Comparison of ENCODE assay signal across 8 cellular contexts in genomic region chr11:64284048-64284961, GRCh38. TPM values are rescaled to one million over a fixed set of nuclear protein-coding genes. Genes with fewer than 3 reads are reported as not detected.
DNase-seq lines count a peak whose midpoint lies in the region; ATAC-seq, FAIRE-seq and TF ChIP-seq lines count a peak whose summit lies in the region.

BAD (minus strand) TSS chr11:64284665; CDS start chr11:64284368, 297 bp downstream.

- TF ChIP-seq POLR2A in GM19193 (IDR thresholded peaks at IDR 0.05; ENCODE audit: extremely low read depth, insufficient read depth, insufficient read length), result peak; percentile 47

- H3K79me2 ChIP-seq in keratinocyte (ENCODE audit: control insufficient read depth, insufficient read depth, low read length), result peaks cover 11% of the 10 kb centered on the region

- peak within 1 kb of the TSS; percentile 98 for H3K4me2 ChIP-seq in keratinocyte (ENCODE audit: control insufficient read depth, extremely low read depth, insufficient read depth, low read depth, low read length)

- H3K4me1 ChIP-seq in keratinocyte (ENCODE audit: control insufficient read depth, extremely low read depth, insufficient read depth, low read length), result peaks cover 11% of the 10 kb centered on the region

- no peaks in the 10 kb centered on the region for H3K9me3 ChIP-seq in keratinocyte (ENCODE audit: control insufficient read depth, low read depth, low read length)

- peak within 1 kb of the TSS; percentile 72 to 92 (median 91) for H3K4me3 ChIP-seq in keratinocyte (ENCODE audit: control insufficient read depth in 2 of 3, extremely low read depth in 1 of 3, insufficient read depth in 2 of 3, low read depth in 1 of 3, low read length in 3 of 3)

- peak; percentile 55 for FAIRE-seq in keratinocyte (lab: Jason Lieb, UNC)

- H3K9ac ChIP-seq in keratinocyte (ENCODE audit: control insufficient read depth, extremely low read depth, insufficient read depth, low read length), result peak within 1 kb of the TSS; percentile 92

- H3K27ac ChIP-seq in keratinocyte (ENCODE audit: control insufficient read depth, insufficient read depth, low read length), result peak within 1 kb of the TSS; percentile 92

- peaks cover 8 to 10% of the 10 kb centered on the region in 2 experiments for H3K36me3 ChIP-seq in keratinocyte (ENCODE audit: control insufficient read depth in 2 of 2, extremely low read depth in 1 of 2, insufficient read depth in 2 of 2, low read length in 2 of 2)

- H4K20me1 ChIP-seq in keratinocyte (ENCODE audit: control insufficient read depth, extremely low read depth, insufficient read depth, low read length), result no peaks in the 10 kb centered on the region

- H3K9me1 ChIP-seq in keratinocyte (ENCODE audit: control insufficient read depth, extremely low read depth, insufficient read depth, low read length), result no peaks in the 10 kb centered on the region

- dilution Hi-C loops in keratinocyte (cut with MboI; ENCODE audit: extremely low pct_ligation_motif_present, low sequenced_read_pairs), result no loop called here

- no peak for TF ChIP-seq CTCF in keratinocyte (optimal IDR thresholded peaks at IDR 0.05 in 1 of 3, IDR thresholded peaks at IDR 0.05 in 1 of 3, conservative IDR thresholded peaks at IDR 0.05 in 1 of 3; ENCODE audit: extremely low read depth in 1 of 3, insufficient read depth in 2 of 3, low read length in 3 of 3)

- DNase-seq in AML-193 (lab: John Stamatoyannopoulos, UW), result peak; percentile 86
- DNase-seq in NCI-H510A (lab: John Stamatoyannopoulos, UW), result peak; percentile 88
- DNase-seq in activated CD4-positive, alpha-beta T cell treated with anti-CD3 and anti-CD28 coated beads for 1 hour, result peak; percentile 85
- DNase-seq in cerebellar nuclear complex (lab: John Stamatoyannopoulos, UW), result peak; percentile 80 to 84
- no peak for DNase-seq in keratinocyte (ENCODE audit: low read depth, low spot score)
- DNase-seq in stimulated activated CD4-positive, alpha-beta T cell treated with anti-CD3 and anti-CD28 coated beads, Interleukin-12 subunit alpha, Interleukin-12 subunit beta, amount 100 ng/mL, for 48 hours (ENCODE audit: low read depth in 2 of 3, low spot score in 1 of 3), result peak; percentile 89 to 92 (median 91)

- H3K27me3 ChIP-seq in keratinocyte (ENCODE audit: control insufficient read depth, extremely low read depth, insufficient read depth, low read length), result no peaks in the 10 kb centered on the region

- ATAC-seq in HG03432 (IDR thresholded peaks at IDR 0.05; ENCODE audit: unreplicated experiment), result peak; percentile 75

- H2AFZ ChIP-seq in keratinocyte (ENCODE audit: control insufficient read depth, low read length), result peak within 1 kb of the TSS; percentile 73

RNA-seq across cellular contexts. Expression of gene BAD, which starts in this region (rescaled TPM):
- 58.3 to 86.9 TPM (median 61.2 TPM) in 3 replicates for polyA plus RNA-seq in keratinocyte
- polyA plus RNA-seq in keratinocyte (2011; ENCODE audit: low read depth), result 14.9 TPM
- 43.0 and 94.7 TPM in 2 replicates for polyA plus RNA-seq in keratinocyte (2011; cell fraction: cytosol; rRNA removed)
- polyA plus RNA-seq in keratinocyte (2011; cell fraction: nucleus; rRNA removed), result 16.1 and 30.8 TPM in 2 replicates
- polyA plus RNA-seq in keratinocyte (2012; ENCODE audit: low replicate concordance), result 35.2 and 99.3 TPM in 2 replicates
- polyA minus RNA-seq in keratinocyte, result 15.8 to 31.5 TPM (median 22.1 TPM) in 3 replicates
- 31.3 TPM for polyA minus RNA-seq in keratinocyte (2011; cell fraction: cytosol; rRNA and poly(A)+ RNA removed)
- polyA minus RNA-seq in keratinocyte (2011; cell fraction: nucleus; rRNA and poly(A)+ RNA removed), result 7.4 and 8.9 TPM in 2 replicates
